9 cellular contexts compared by ENCODE assay signal in the genomic region with DNA sequence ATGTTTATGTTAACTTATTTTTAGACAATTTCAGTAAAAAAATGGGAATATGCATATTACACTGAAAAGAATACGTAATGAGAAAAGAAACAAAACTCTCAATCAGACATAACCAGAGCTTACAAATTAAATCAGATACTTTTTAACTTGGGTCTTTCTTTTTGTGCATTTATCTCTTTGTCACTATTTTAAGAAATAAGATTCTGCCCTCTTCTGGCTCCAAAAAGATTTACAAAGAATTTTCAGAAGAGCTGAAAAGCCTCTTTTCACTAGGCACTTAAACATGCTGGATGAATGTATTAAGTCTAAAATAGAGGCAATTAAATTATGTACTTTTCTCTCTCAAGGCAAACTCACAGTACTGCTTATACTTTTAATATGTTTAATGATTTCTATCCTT. TPM values are rescaled to one million over a fixed set of nuclear protein-coding genes. Genes with fewer than 3 reads are reported as not detected.
DNase-seq lines count a peak whose midpoint lies in the region; ATAC-seq, FAIRE-seq and TF ChIP-seq lines count a peak whose summit lies in the region.
"Had no signal": no experiment of that assay in that cellular context is flagged by ENCODE, and none has a peak within 500 bp of the region (broad histone marks: within the 10 kb centered on the region; RNA-seq: fewer than 3 reads in every experiment).

No MANE protein-coding gene starts in this region.

- H3K27ac ChIP-seq in 22Rv1, result no peak overlapping the region
- no peak overlapping the region for H3K27ac ChIP-seq in RWPE2 (ENCODE audit: poor library complexity, severe bottlenecking)
- no peak overlapping the region for H3K27ac ChIP-seq in small intestine (ENCODE audit: low read depth in 1 of 2, low read length in 1 of 2)
- no peak overlapping the region for H3K27ac ChIP-seq in sigmoid colon

- H3K4me1 ChIP-seq in RWPE2 (ENCODE audit: insufficient read depth, poor library complexity, severe bottlenecking), result no peaks in the 10 kb centered on the region
- no peaks in the 10 kb centered on the region for H3K4me1 ChIP-seq in small intestine (ENCODE audit: control insufficient read depth in 2 of 2, insufficient read depth in 1 of 2, low read depth in 1 of 2, low read length in 1 of 2)
- H3K4me1 ChIP-seq in sigmoid colon, result peaks cover 0 to 28% (median 17%) of the 10 kb centered on the region in 4 donors

- WGBS in small intestine, 3 donors, result 86 to 100% (median 94%) methylated on average over 1 of the region's 1 CpG
- WGBS in sigmoid colon, 2 donors, result 89 to 97% methylated on average over 1 of the region's 1 CpG

- TF ChIP-seq CTCF in 22Rv1 (IDR thresholded peaks at IDR 0.05) (peak; percentile 52), GM13977 (IDR thresholded peaks at IDR 0.05; ENCODE audit: extremely low read depth, insufficient read depth, missing control alignments) (peak; percentile 26), RWPE2 (IDR thresholded peaks at IDR 0.05; ENCODE audit: poor library complexity, severe bottlenecking) (peak; percentile 70), sigmoid colon (IDR thresholded peaks at IDR 0.05) (peak in 2 of 4 experiments; percentile 11 to 35)

- no peak for ATAC-seq in RWPE2 (ENCODE audit: low read depth)
- ATAC-seq in GM21786 (IDR thresholded peaks at IDR 0.05; ENCODE audit: unreplicated experiment), result no peak

- FAIRE-seq in small intestine (lab: Jason Lieb, UNC), result no peak

- no peak overlapping the region for H3K4me3 ChIP-seq in RWPE2 (ENCODE audit: severe bottlenecking)
- H3K4me3 ChIP-seq in small intestine (ENCODE audit: low read depth in 1 of 2, low read length in 2 of 2), result no peak overlapping the region
- H3K4me3 ChIP-seq in sigmoid colon, result no peak overlapping the region

- TF ChIP-seq EP300 in sigmoid colon (IDR thresholded peaks at IDR 0.05), result no peak

- H3K36me3 ChIP-seq in RWPE2 (ENCODE audit: low read depth), result peaks cover 87% of the 10 kb centered on the region
- peaks cover 0 to 11% of the 10 kb centered on the region in 2 donors for H3K36me3 ChIP-seq in small intestine (ENCODE audit: control insufficient read depth in 2 of 2, insufficient read depth in 2 of 2, low read length in 2 of 2)
- H3K36me3 ChIP-seq in sigmoid colon, result peaks cover 0 to 11% (median 0%) of the 10 kb centered on the region in 4 donors

- no peak for DNase-seq in GM13977 (ENCODE audit: low spot score)
- no peak for DNase-seq in RWPE2 (ENCODE audit: low spot score)
- peak; percentile 3 for DNase-seq in foreskin melanocyte
- DNase-seq in SKM-1 treated with dmso at 0.1 percent for 144 hours (lab: John Stamatoyannopoulos, UW; ENCODE audit: unreplicated experiment), result no peak
- no peak for DNase-seq in small intestine
- no peak for DNase-seq in sigmoid colon
- DNase-seq: activated naive CD4-positive, alpha-beta T cell treated with anti-CD3 and anti-CD28 coated beads, Interleukin-2, amount 50 U/mL, for 16 hours had no signal

- H3K9me3 ChIP-seq in RWPE2 (ENCODE audit: severe bottlenecking) (no peaks in the 10 kb centered on the region), small intestine (ENCODE audit: control insufficient read depth, low read depth) (no peaks in the 10 kb centered on the region), sigmoid colon (no peaks in the 10 kb centered on the region)

- H3K27me3 ChIP-seq in RWPE2 (ENCODE audit: insufficient read depth, poor library complexity, severe bottlenecking), result no peaks in the 10 kb centered on the region
- no peaks in the 10 kb centered on the region for H3K27me3 ChIP-seq in small intestine (ENCODE audit: control insufficient read depth in 2 of 2, insufficient read depth in 2 of 2, low read length in 2 of 2)
- no peaks in the 10 kb centered on the region for H3K27me3 ChIP-seq in sigmoid colon

- in situ Hi-C loops in GM13977 (cut with MboI; ENCODE audit: low pct_unique_long_range_greater_than_20kb, low sequenced_read_pairs, unreplicated experiment), result no loop called here

- no peak for TF ChIP-seq POLR2A in sigmoid colon (IDR thresholded peaks at IDR 0.05)

- intact Hi-C loops in sigmoid colon (cut with DNase I), result loop anchor here (5.0 to 10.0 kb wide), 5 partner anchors 330 to 865 kb away; partner anchors contain the start of genes PPIC and SNX2

RNA-seq across cellular contexts. Expression of gene CEP120, which starts 55.5 kb away (rescaled TPM):
- 1 to 10 TPM; 4.1 to 5.3 (median 4.9) TPM for polyA plus RNA-seq in small intestine
- 10 to 100 TPM; 18.6 to 23.5 (median 21.9) TPM for total RNA-seq in sigmoid colon
- 1 to 10 TPM; 3.9 to 7.4 (median 5.4) TPM for polyA plus RNA-seq in sigmoid colon
